Comparison of ENCODE assay signal across 19 cellular contexts in the genomic region with DNA sequence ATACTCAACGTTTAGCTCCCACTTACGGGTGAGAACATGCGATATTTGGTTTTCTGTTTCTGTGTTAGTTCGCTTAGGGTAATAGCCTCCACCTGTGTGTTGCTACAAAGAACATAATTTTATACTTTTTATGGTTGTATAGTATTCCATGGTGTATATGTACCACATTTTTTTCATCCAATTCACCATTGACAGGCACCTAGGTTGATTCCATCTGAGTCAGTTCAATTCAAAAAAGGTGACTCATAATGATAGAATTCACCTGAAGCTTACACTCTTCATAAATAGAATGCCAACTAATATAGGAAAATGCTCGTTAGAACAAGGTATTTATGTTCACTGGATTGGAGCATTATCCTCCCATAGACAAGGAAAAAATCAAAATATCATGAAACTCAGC. TPM values are rescaled to one million over a fixed set of nuclear protein-coding genes. Genes with fewer than 3 reads are reported as not detected.
"Had no signal": no experiment of that assay in that cellular context is flagged by ENCODE, and none has a peak within 500 bp of the region (broad histone marks: within the 10 kb centered on the region; RNA-seq: fewer than 3 reads in every experiment).

No MANE protein-coding gene starts in this region.

- H3K9me3 ChIP-seq: esophagus muscularis mucosa, gastrocnemius medialis, lower lobe of right lung, mucosa of descending colon had no signal

- DNase-seq: effector CD8-positive, alpha-beta T cell; effector memory CD8-positive, alpha-beta T cell; endodermal cell; foreskin melanocyte; gastrocnemius medialis; glutamatergic neuron; head of caudate nucleus; heart right ventricle; hippocampal formation; left cardiac atrium; left lung; left ventricle myocardium superior; lower lobe of right lung; mesenchymal stem cell; mucosa of descending colon; naive B cell; naive thymus-derived CD8-positive, alpha-beta T cell had no signal

- H3K4me3 ChIP-seq: coronary artery, esophagus muscularis mucosa, gastrocnemius medialis, heart right ventricle, left lung, lower lobe of right lung, mucosa of descending colon had no signal

- H3K36me3 ChIP-seq: esophagus muscularis mucosa, gastrocnemius medialis, heart right ventricle, left lung, lower lobe of right lung had no signal

- H3K4me1 ChIP-seq: gastrocnemius medialis, left lung, lower lobe of right lung had no signal

- H3K27ac ChIP-seq: coronary artery, esophagus muscularis mucosa, gastrocnemius medialis, left lung, lower lobe of right lung had no signal

- H3K27me3 ChIP-seq: esophagus muscularis mucosa, gastrocnemius medialis, heart right ventricle, left lung had no signal

- ATAC-seq: effector memory CD8-positive, alpha-beta T cell; gastrocnemius medialis; heart right ventricle; left cardiac atrium; left lung; left ventricle myocardium superior; lower lobe of right lung; mucosa of descending colon; naive thymus-derived CD8-positive, alpha-beta T cell had no signal

RNA-seq across cellular contexts. Expression of a gene that starts 38.5 kb away (rescaled TPM):
- polyA plus RNA-seq: naive thymus-derived CD8-positive, alpha-beta T cell had no signal
